Comparison of ENCODE assay signal across 17 cellular contexts in the genomic region with DNA sequence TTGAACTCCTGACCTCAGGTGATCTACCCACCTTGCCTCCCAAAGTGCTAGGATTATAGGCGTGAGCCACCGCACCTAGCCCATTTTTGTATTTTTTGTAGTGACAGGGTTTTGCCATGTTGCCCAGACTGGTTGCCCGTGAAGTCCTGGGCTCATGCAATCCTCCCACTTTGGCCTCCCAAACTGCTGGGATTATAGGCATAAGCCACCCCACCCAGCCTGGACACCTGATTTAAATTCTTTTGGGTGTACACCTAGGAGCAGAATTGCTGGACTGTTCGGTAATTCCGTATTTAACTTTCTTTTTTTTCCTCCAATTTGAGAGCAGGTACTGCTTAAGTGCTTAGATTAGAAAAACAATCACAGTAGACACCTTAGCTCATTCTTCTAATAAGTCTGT. TPM values are rescaled to one million over a fixed set of nuclear protein-coding genes. Genes with fewer than 3 reads are reported as not detected.
DNase-seq lines count a peak whose midpoint lies in the region; ATAC-seq and TF ChIP-seq lines count a peak whose summit lies in the region.
"Had no signal": no experiment of that assay in that cellular context is flagged by ENCODE, and none has a peak within 500 bp of the region (broad histone marks: within the 10 kb centered on the region; RNA-seq: fewer than 3 reads in every experiment).

No MANE protein-coding gene starts in this region.

- H2BK5ac ChIP-seq in IMR-90 (ENCODE audit: low read depth, low read length, poor library complexity, severe bottlenecking): no peak overlapping the region

- peak overlapping the region; percentile 8; the same call in 1 of the 2 replicates for H2AK5ac ChIP-seq in IMR-90 (ENCODE audit: low read depth, low read length)

- H4K20me1 ChIP-seq in IMR-90 (ENCODE audit: insufficient read depth, low read length): no peaks in the 10 kb centered on the region
- no peaks in the 10 kb centered on the region for H4K20me1 ChIP-seq in SK-N-SH (ENCODE audit: insufficient read depth)

- no peak overlapping the region for H3K23ac ChIP-seq in IMR-90 (ENCODE audit: low read depth, low read length)

- H3K27me3 ChIP-seq in IMR-90 (ENCODE audit: control insufficient read depth, insufficient read depth, low read length) (no peaks in the 10 kb centered on the region), RWPE2 (ENCODE audit: insufficient read depth, poor library complexity, severe bottlenecking) (no peaks in the 10 kb centered on the region), lower lobe of right lung (ENCODE audit: low read depth) (no peaks in the 10 kb centered on the region), spleen (replicated peaks in 1 of 7) (no peaks in the 10 kb centered on the region), aorta (ENCODE audit: control insufficient read depth in 1 of 2, insufficient read depth in 2 of 2, low read length in 1 of 2) (no peaks in the 10 kb centered on the region), SK-N-SH (ENCODE audit: insufficient read depth) (no peaks in the 10 kb centered on the region)

- POLR2A ChIA-PET in IMR-90 (lab: Charles Lee; ENCODE audit: unreplicated experiment): no interaction called here
- POLR2A ChIA-PET in SK-N-SH (lab: Yijun Ruan, JAX): no interaction called here

- H4K8ac ChIP-seq in IMR-90 (ENCODE audit: low read depth in 2 of 2, low read length in 2 of 2): no peak overlapping the region

- H3K36me3 ChIP-seq in IMR-90 (ENCODE audit: control insufficient read depth, insufficient read depth, low read length) (peaks cover 5% of the 10 kb centered on the region), RWPE2 (ENCODE audit: low read depth) (peaks cover 14% of the 10 kb centered on the region), lower lobe of right lung (peaks cover 7% of the 10 kb centered on the region), spleen (peaks cover 0 to 24% (median 6%) of the 10 kb centered on the region in 6 donors), aorta (ENCODE audit: control insufficient read depth in 1 of 2, insufficient read depth in 2 of 2, low read length in 1 of 2) (no peaks in the 10 kb centered on the region), SK-N-SH (replicated peaks in 1 of 2; ENCODE audit: control insufficient read depth in 1 of 2, insufficient read depth in 2 of 2, low read length in 1 of 2) (peaks cover 2 to 14% of the 10 kb centered on the region in 2 experiments)

- H3K27ac ChIP-seq in IMR-90 (ENCODE audit: insufficient read depth, low read length) (no peak overlapping the region), RWPE2 (ENCODE audit: poor library complexity, severe bottlenecking) (peak overlapping the region; percentile 66), lower lobe of right lung (no peak overlapping the region), spleen (no peak overlapping the region), aorta (ENCODE audit: low read depth in 1 of 2, low read length in 2 of 2) (no peak overlapping the region), SK-N-SH (ENCODE audit: low read depth in 2 of 2, low read length in 1 of 2) (no peak overlapping the region)

- in situ Hi-C loops in IMR-90 (cut with MboI; ENCODE audit: low sequenced_read_pairs): no loop called here

- H3K14ac ChIP-seq in IMR-90 (replicated peaks; ENCODE audit: low read depth, low read length): no peak overlapping the region

- no peak overlapping the region for H2AFZ ChIP-seq in IMR-90 (replicated peaks; ENCODE audit: low read length, poor library complexity)
- H2AFZ ChIP-seq in SK-N-SH (ENCODE audit: low read depth): no peak overlapping the region

- H2BK15ac ChIP-seq in IMR-90 (ENCODE audit: low read depth, low read length): no peak overlapping the region

- H3K9me3 ChIP-seq in IMR-90 (ENCODE audit: control insufficient read depth, insufficient read depth, low read length) (no peaks in the 10 kb centered on the region), RWPE2 (ENCODE audit: severe bottlenecking) (no peaks in the 10 kb centered on the region), lower lobe of right lung (no peaks in the 10 kb centered on the region), spleen (no peaks in the 10 kb centered on the region), aorta (ENCODE audit: control insufficient read depth, low read length) (no peaks in the 10 kb centered on the region), SK-N-SH (no peaks in the 10 kb centered on the region)

- DNase-seq in IMR-90 (no peak), RWPE2 (ENCODE audit: low spot score) (no peak), lower lobe of right lung (peak; percentile 4), spleen (peak; percentile 4), aorta (no peak), SK-N-SH (no peak)
- DNase-seq: C1 segment of cervical spinal cord; Calu3; CD4-positive, alpha-beta memory T cell; COR-L47; DMS53; DMS79 treated with DMSO at 0.1 percent for 48 hours; GF-D8; GOT3; HCEC 1CT had no signal

- peaks cover 5% of the 10 kb centered on the region; the same call in 1 of the 2 replicates for H3K4me1 ChIP-seq in IMR-90 (ENCODE audit: control insufficient read depth, insufficient read depth, low read length)
- peaks cover 15% of the 10 kb centered on the region for H3K4me1 ChIP-seq in RWPE2 (ENCODE audit: insufficient read depth, poor library complexity, severe bottlenecking)
- peaks cover 3% of the 10 kb centered on the region for H3K4me1 ChIP-seq in lower lobe of right lung
- peaks cover under 1 to 9% (median 5%) of the 10 kb centered on the region in 6 donors for H3K4me1 ChIP-seq in spleen
- H3K4me1 ChIP-seq in aorta (ENCODE audit: control insufficient read depth in 1 of 2, insufficient read depth in 2 of 2, low read length in 2 of 2): no peaks in the 10 kb centered on the region
- peaks cover 0 to 2% of the 10 kb centered on the region in 2 experiments; a peak in 1 of 4 replicates for H3K4me1 ChIP-seq in SK-N-SH (ENCODE audit: control insufficient read depth in 1 of 2, insufficient read depth in 2 of 2, low read depth in 1 of 2, low read length in 1 of 2)

- no peak for TF ChIP-seq RAD21 in IMR-90 (IDR thresholded peaks at IDR 0.05; ENCODE audit: low read length)
- TF ChIP-seq RAD21 in SK-N-SH (IDR thresholded peaks at IDR 0.05; ENCODE audit: low read length): no peak

- intact Hi-C loops in IMR-90 (cut with micrococcal nuclease): no loop called here
- intact Hi-C loops in lower lobe of right lung (cut with DNase I): no loop called here
- intact Hi-C loops in spleen (cut with DNase I; ENCODE audit: low total_unique reads): no loop called here
- intact Hi-C loops in aorta (cut with DNase I): no loop called here

- H3K18ac ChIP-seq in IMR-90 (ENCODE audit: low read depth, low read length): no peak overlapping the region

- H3K4me3 ChIP-seq in IMR-90 (ENCODE audit: insufficient read depth, low read depth, low read length): no peak overlapping the region
- no peak overlapping the region for H3K4me3 ChIP-seq in RWPE2 (ENCODE audit: severe bottlenecking)
- no peak overlapping the region for H3K4me3 ChIP-seq in lower lobe of right lung
- H3K4me3 ChIP-seq in spleen: no peak overlapping the region
- H3K4me3 ChIP-seq in aorta (ENCODE audit: low read length in 2 of 2): no peak overlapping the region
- H3K4me3 ChIP-seq in SK-N-SH (ENCODE audit: low read depth in 2 of 2, low read length in 1 of 2): no peak overlapping the region

- no peak overlapping the region for H3K4ac ChIP-seq in IMR-90 (ENCODE audit: low read depth, low read length)

- no peak for TF ChIP-seq CTCF in IMR-90 (conservative IDR thresholded peaks at IDR 0.05; ENCODE audit: low read depth, low read length)
- no peak for TF ChIP-seq CTCF in RWPE2 (IDR thresholded peaks at IDR 0.05; ENCODE audit: poor library complexity, severe bottlenecking)
- TF ChIP-seq CTCF in lower lobe of right lung (IDR thresholded peaks at IDR 0.05): no peak
- TF ChIP-seq CTCF in spleen (IDR thresholded peaks at IDR 0.05 in 8 of 11, conservative IDR thresholded peaks at IDR 0.05 in 3 of 11): no peak
- no peak for TF ChIP-seq CTCF in SK-N-SH (IDR thresholded peaks at IDR 0.05)

- no peak overlapping the region for H2AK9ac ChIP-seq in IMR-90 (replicated peaks; ENCODE audit: low read depth, low read length, poor library complexity)

- peaks cover 2% of the 10 kb centered on the region for H3F3A ChIP-seq in SK-N-SH (replicated peaks; ENCODE audit: insufficient read depth)

- no peak overlapping the region for H4K5ac ChIP-seq in IMR-90 (ENCODE audit: low read depth, low read length)

- H3K4me2 ChIP-seq in IMR-90 (ENCODE audit: low read depth, low read length) (no peak overlapping the region), SK-N-SH (no peak overlapping the region)

- WGBS in IMR-90 (ENCODE audit: extremely low coverage in 2 of 2, insufficient read length in 1 of 2), 2 experiments: no CpG with 5 or more reads among the region's 5 CpGs
- 93 to 99% (median 96%) methylated on average over 5 of the region's 5 CpGs for WGBS in spleen, 5 donors
- 94% methylated on average over 5 of the region's 5 CpGs for WGBS in aorta, 2 donors
- 95% methylated on average over 5 of the region's 5 CpGs for WGBS in SK-N-SH (ENCODE audit: low lambda C conversion rate)

- 0 out of 2 replicates have a peak overlapping the region, but pooled peaks have one; percentile 3 for H2BK120ac ChIP-seq in IMR-90 (ENCODE audit: low read depth, low read length)

- H3K79me1 ChIP-seq in IMR-90 (ENCODE audit: low read depth in 1 of 2, low read length in 2 of 2): peaks cover 0 to 3% of the 10 kb centered on the region in 2 experiments; a peak in 1 of 4 replicates

- 0 out of 2 replicates have a peak, but pooled peaks cover 2% of the 10 kb centered on the region for H3K9me1 ChIP-seq in IMR-90 (ENCODE audit: insufficient read depth, low read length)

- CTCF ChIA-PET in IMR-90 (lab: Yijun Ruan, JAX): no interaction called here
- CTCF ChIA-PET in SK-N-SH (lab: Yijun Ruan, JAX): interaction anchor here (1.4 to 29.8 kb wide), 2 partner anchors 17 to 26 kb away, joined by 5 to 838 read pairs; partner anchors contain the start of genes FLOT1, MDC1 and TUBB

- H3K79me2 ChIP-seq in SK-N-SH (ENCODE audit: insufficient read depth): no peaks in the 10 kb centered on the region

- no peak overlapping the region for H4K91ac ChIP-seq in IMR-90 (ENCODE audit: insufficient read depth, low read depth, low read length)

- no TSS peak for BruUV-seq in IMR-90 (replicated peaks; lab: Mats Ljungman, UMichigan)

- TF ChIP-seq EP300 in SK-N-SH (IDR thresholded peaks at IDR 0.05; ENCODE audit: borderline replicate concordance in 1 of 2, low read depth in 1 of 2, low read length in 1 of 2): no peak

- H3K56ac ChIP-seq in IMR-90 (ENCODE audit: extremely low read depth, insufficient read depth, low read length): no peak overlapping the region

- no peaks in the 10 kb centered on the region for H3K9me2 ChIP-seq in SK-N-SH

- TF ChIP-seq POLR2A in IMR-90 (IDR thresholded peaks at IDR 0.05; ENCODE audit: low read depth, low read length) (no peak), spleen (IDR thresholded peaks at IDR 0.05) (no peak)

- ATAC-seq in IMR-90 (ENCODE audit: low read depth) (no peak), RWPE2 (ENCODE audit: low read depth) (no peak), lower lobe of right lung (no peak), aorta (ENCODE audit: low FRiP score) (no peak), GM21360 (IDR thresholded peaks at IDR 0.05; ENCODE audit: unreplicated experiment) (no peak), HG03571 (IDR thresholded peaks at IDR 0.05; ENCODE audit: unreplicated experiment) (no peak)

- dilution Hi-C loops in IMR-90 (cut with HindIII; ENCODE audit: low sequenced_read_pairs, unreplicated experiment): no loop called here

- no peak overlapping the region for H3K9ac ChIP-seq in IMR-90 (ENCODE audit: low read depth, low read length)
- H3K9ac ChIP-seq in SK-N-SH: no peak overlapping the region

- no peak overlapping the region for H2BK20ac ChIP-seq in IMR-90 (ENCODE audit: low read depth, low read length)

RNA-seq across cellular contexts. Expression of gene NRM, which starts 5.6 kb away (rescaled TPM):
- total RNA-seq in IMR-90 (2012; rRNA removed) (1.7 and 2.2 TPM in 2 replicates), lower lobe of right lung (10.0 TPM), spleen (10 to 100 TPM in 6 of 7 donors, 1 to 10 TPM in 1; 9.8 to 13.8 (median 11.0) TPM), aorta (10 to 100 TPM; 13.0 to 15.0 TPM)
- polyA plus RNA-seq in IMR-90 (2012; rRNA removed) (27.0 and 29.1 TPM in 2 replicates), spleen (10 to 100 TPM; 14.1 to 19.6 (median 17.7) TPM), aorta (10 to 100 TPM in 1 of 2 donors, 1 to 10 TPM in 1; 5.6 to 19.6 TPM), SK-N-SH (2012; rRNA removed) (19.7 and 26.8 TPM in 2 replicates)
- 21.0 and 21.9 TPM in 2 replicates for polyA plus RNA-seq in IMR-90 (2012; cell fraction: cytosol; rRNA removed)
- 15.5 and 15.8 TPM in 2 replicates for polyA plus RNA-seq in IMR-90 (2012; cell fraction: nucleus; rRNA removed; ENCODE audit: low replicate concordance)
- 11.9 and 19.3 TPM in 2 replicates for polyA plus RNA-seq in SK-N-SH (2012; cell fraction: cytosol; rRNA removed)
- polyA plus RNA-seq in SK-N-SH (2012; cell fraction: nucleus; rRNA removed): 15.7 and 18.5 TPM in 2 replicates

RNA-seq across cellular contexts. Expression of gene PPP1R18, which starts 10.0 kb away (rescaled TPM):
- total RNA-seq in IMR-90 (2012; rRNA removed) (31.9 and 32.8 TPM in 2 replicates), lower lobe of right lung (78.5 TPM), spleen (100 to 1,000 TPM; 128 to 187 (median 150) TPM), aorta (100 to 1,000 TPM; 130 to 134 TPM)
- polyA plus RNA-seq in IMR-90 (2012; rRNA removed) (129 and 134 TPM in 2 replicates), spleen (100 to 1,000 TPM; 153 to 188 (median 186) TPM), aorta (10 to 100 TPM; 68.5 to 83.3 TPM), SK-N-SH (2012; rRNA removed) (57.3 and 73.2 TPM in 2 replicates)
- 129 and 140 TPM in 2 replicates for polyA plus RNA-seq in IMR-90 (2012; cell fraction: cytosol; rRNA removed)
- polyA plus RNA-seq in IMR-90 (2012; cell fraction: nucleus; rRNA removed; ENCODE audit: low replicate concordance): 114 and 118 TPM in 2 replicates
- polyA plus RNA-seq in SK-N-SH (2012; cell fraction: cytosol; rRNA removed): 51.8 and 65.1 TPM in 2 replicates
- polyA plus RNA-seq in SK-N-SH (2012; cell fraction: nucleus; rRNA removed): 60.7 and 86.1 TPM in 2 replicates

RNA-seq across cellular contexts. Expression of gene MDC1, which starts 20.6 kb away (rescaled TPM):
- total RNA-seq in IMR-90 (2012; rRNA removed): 3.6 and 4.5 TPM in 2 replicates
- polyA plus RNA-seq in IMR-90 (2012; rRNA removed): 12.1 and 12.4 TPM in 2 replicates
- polyA plus RNA-seq in IMR-90 (2012; cell fraction: cytosol; rRNA removed): 6.0 and 8.0 TPM in 2 replicates
- 30.2 and 33.9 TPM in 2 replicates for polyA plus RNA-seq in IMR-90 (2012; cell fraction: nucleus; rRNA removed; ENCODE audit: low replicate concordance)
- total RNA-seq in lower lobe of right lung: 24.5 TPM
- 10 to 100 TPM; 20.8 to 47.7 (median 39.0) TPM for total RNA-seq in spleen
- polyA plus RNA-seq in spleen: 10 to 100 TPM in 2 of 3 donors, 1 to 10 TPM in 1; 7.8 to 18.2 (median 16.5) TPM
- 10 to 100 TPM; 31.4 to 33.3 TPM for total RNA-seq in aorta
- 10 to 100 TPM in 1 of 2 donors, 1 to 10 TPM in 1; 7.4 to 34.5 TPM for polyA plus RNA-seq in aorta
- 5.9 and 10.4 TPM in 2 replicates for polyA plus RNA-seq in SK-N-SH (2012; rRNA removed)
- polyA plus RNA-seq in SK-N-SH (2012; cell fraction: cytosol; rRNA removed): 4.0 and 5.9 TPM in 2 replicates
- 31.1 and 38.0 TPM in 2 replicates for polyA plus RNA-seq in SK-N-SH (2012; cell fraction: nucleus; rRNA removed)

RNA-seq across cellular contexts. Expression of gene DHX16, which starts 23.6 kb away (rescaled TPM):
- 43.9 and 48.4 TPM in 2 replicates for total RNA-seq in IMR-90 (2012; rRNA removed)
- polyA plus RNA-seq in IMR-90 (2012; rRNA removed): 47.9 and 48.3 TPM in 2 replicates
- 31.6 and 38.3 TPM in 2 replicates for polyA plus RNA-seq in IMR-90 (2012; cell fraction: cytosol; rRNA removed)
- polyA plus RNA-seq in IMR-90 (2012; cell fraction: nucleus; rRNA removed; ENCODE audit: low replicate concordance): 89.6 and 98.6 TPM in 2 replicates
- 28.4 TPM for total RNA-seq in lower lobe of right lung
- 10 to 100 TPM; 30.0 to 39.6 (median 35.4) TPM for total RNA-seq in spleen
- 10 to 100 TPM; 21.7 to 39.7 (median 33.8) TPM for polyA plus RNA-seq in spleen
- 10 to 100 TPM; 22.3 to 25.2 TPM for total RNA-seq in aorta
- polyA plus RNA-seq in aorta: 10 to 100 TPM; 12.8 to 34.0 TPM
- polyA plus RNA-seq in SK-N-SH (2012; rRNA removed): 59.8 and 63.3 TPM in 2 replicates
- 41.4 and 42.7 TPM in 2 replicates for polyA plus RNA-seq in SK-N-SH (2012; cell fraction: cytosol; rRNA removed)
- polyA plus RNA-seq in SK-N-SH (2012; cell fraction: nucleus; rRNA removed): 163 and 170 TPM in 2 replicates

RNA-seq across cellular contexts. Expression of gene TUBB, which starts 23.7 kb away (rescaled TPM):
- total RNA-seq in IMR-90 (2012; rRNA removed): 1,207 and 1,401 TPM in 2 replicates
- 2,004 and 2,008 TPM in 2 replicates for polyA plus RNA-seq in IMR-90 (2012; rRNA removed)
- 811 and 1,574 TPM in 2 replicates for polyA plus RNA-seq in IMR-90 (2012; cell fraction: cytosol; rRNA removed)
- 419 and 725 TPM in 2 replicates for polyA plus RNA-seq in IMR-90 (2012; cell fraction: nucleus; rRNA removed; ENCODE audit: low replicate concordance)
- 292 TPM for total RNA-seq in lower lobe of right lung
- 100 to 1,000 TPM; 189 to 344 (median 272) TPM for total RNA-seq in spleen
- polyA plus RNA-seq in spleen: 100 to 1,000 TPM; 109 to 203 (median 182) TPM
- total RNA-seq in aorta: 100 to 1,000 TPM; 264 to 324 TPM
- polyA plus RNA-seq in aorta: 100 to 1,000 TPM in 1 of 2 donors, 10 to 100 TPM in 1; 99.5 to 189 TPM
- polyA plus RNA-seq in SK-N-SH (2012; rRNA removed): 1,037 and 1,093 TPM in 2 replicates
- polyA plus RNA-seq in SK-N-SH (2012; cell fraction: cytosol; rRNA removed): 629 and 839 TPM in 2 replicates
- polyA plus RNA-seq in SK-N-SH (2012; cell fraction: nucleus; rRNA removed): 576 and 657 TPM in 2 replicates

Comparison
In these comparisons a context has a peak if more than half of its experiments do, and no peak if none do; other contexts are left out.
1. DNase-seq: peak in lower lobe of right lung (single experiment) and spleen (single experiment); none in IMR-90 (single experiment), RWPE2 (single experiment), aorta (0 of 2) and SK-N-SH (single experiment).